In the genomic region with DNA sequence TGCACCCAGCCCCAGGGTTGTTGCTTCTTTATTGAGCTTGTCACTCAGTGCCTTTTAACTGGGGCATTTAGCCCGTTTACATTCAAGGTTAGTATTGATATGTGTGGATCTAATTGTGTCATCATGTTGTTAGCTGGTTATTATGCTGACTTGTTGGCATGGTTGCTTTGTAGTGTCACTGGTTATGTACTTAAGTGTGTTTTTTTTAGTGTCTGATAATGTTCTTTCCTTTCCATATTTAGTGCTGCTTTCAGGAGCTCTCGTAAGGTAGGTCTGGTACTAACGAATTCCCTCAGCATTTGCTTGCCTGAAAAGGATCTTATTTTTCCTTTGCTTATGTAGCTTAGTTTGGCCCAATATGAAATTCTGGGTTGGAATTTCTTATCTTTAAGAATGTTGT, we compare ENCODE assay signal across 21 cellular contexts. TPM values are rescaled to one million over a fixed set of nuclear protein-coding genes. Genes with fewer than 3 reads are reported as not detected.
DNase-seq lines count a peak whose midpoint lies in the region; ATAC-seq, FAIRE-seq and TF ChIP-seq lines count a peak whose summit lies in the region.
"Had no signal": no experiment of that assay in that cellular context is flagged by ENCODE, and none has a peak within 500 bp of the region (broad histone marks: within the 10 kb centered on the region; RNA-seq: fewer than 3 reads in every experiment).

No MANE protein-coding gene starts in this region.

- H3F3A ChIP-seq in GM23338 (replicated peaks; ENCODE audit: low read depth): no peaks in the 10 kb centered on the region

- no peak overlapping the region for H3K56ac ChIP-seq in H1 (replicated peaks; ENCODE audit: insufficient read length, low read depth, low read length)

- TF ChIP-seq CTCF in GM23338 (conservative IDR thresholded peaks at IDR 0.05; ENCODE audit: low read depth in 2 of 2) (no peak), H1 (IDR thresholded peaks at IDR 0.05; ENCODE audit: control extremely low read depth in 1 of 3, insufficient read depth in 1 of 3, low read depth in 1 of 3, low read length in 3 of 3) (no peak), right atrium auricular region (IDR thresholded peaks at IDR 0.05) (no peak), tibial nerve (IDR thresholded peaks at IDR 0.05) (no peak)

- H3K4me2 ChIP-seq in GM23338 (no peak overlapping the region), H1 (ENCODE audit: insufficient read depth in 1 of 2, low read depth in 2 of 2, low read length in 2 of 2) (no peak overlapping the region)
- H3K4me2 ChIP-seq: A549 had no signal

- H3K9me2 ChIP-seq in GM23338 (ENCODE audit: insufficient read depth): no peaks in the 10 kb centered on the region

- H3K9me3 ChIP-seq in H1 (ENCODE audit: insufficient read depth in 2 of 2, low read depth in 1 of 2, low read length in 1 of 2): no peaks in the 10 kb centered on the region
- no peaks in the 10 kb centered on the region for H3K9me3 ChIP-seq in right atrium auricular region
- no peaks in the 10 kb centered on the region for H3K9me3 ChIP-seq in tibial nerve
- H3K9me3 ChIP-seq: A549, Caco-2 had no signal

- H3K23me2 ChIP-seq in H1 (ENCODE audit: low read depth, low read length): no peaks in the 10 kb centered on the region

- POLR2A ChIA-PET in H1 (lab: Charles Lee; ENCODE audit: partially characterized antibody): interaction anchor here (0.6 to 0.7 kb wide), 2 partner anchors 15 to 25 kb away, joined by 3 read pairs; no protein-coding TSS in a partner anchor

- H4K20me1 ChIP-seq in GM23338 (replicated peaks; ENCODE audit: insufficient read depth) (no peaks in the 10 kb centered on the region; the same call in 1 of the 2 replicates), H1 (replicated peaks in 1 of 2; ENCODE audit: control insufficient read depth in 1 of 2, insufficient read depth in 2 of 2, low read length in 2 of 2) (peaks cover 0 to 5% of the 10 kb centered on the region in 2 experiments)

- 0 out of 2 replicates have a peak overlapping the region, but pooled peaks have one; percentile 10 for H3K27ac ChIP-seq in GM23338 (ENCODE audit: low read depth)
- no peak overlapping the region for H3K27ac ChIP-seq in H1 (ENCODE audit: low read depth, low read length)
- peak overlapping the region; percentile 48 to 73 for H3K27ac ChIP-seq in right atrium auricular region
- no peak overlapping the region for H3K27ac ChIP-seq in tibial nerve
- H3K27ac ChIP-seq: 22Rv1, A549, C4-2B had no signal

- no peak overlapping the region for H3K4ac ChIP-seq in H1 (replicated peaks; ENCODE audit: insufficient read length, low read depth, low read length)

- H3K79me1 ChIP-seq in H1 (ENCODE audit: low read depth, low read length): peaks cover 5% of the 10 kb centered on the region; the same call in 1 of the 2 replicates

- peaks cover 9% of the 10 kb centered on the region; the same call in 1 of the 2 replicates for H3K4me1 ChIP-seq in GM23338 (ENCODE audit: insufficient read depth)
- peaks cover 3 to 11% (median 9%) of the 10 kb centered on the region in 4 experiments for H3K4me1 ChIP-seq in H1 (replicated peaks in 1 of 4; ENCODE audit: control insufficient read depth in 3 of 4, insufficient read depth in 4 of 4, low read length in 3 of 4)
- H3K4me1 ChIP-seq in right atrium auricular region: peaks cover 0 to 16% of the 10 kb centered on the region in 2 donors
- peaks cover 0 to 12% (median 3%) of the 10 kb centered on the region in 4 donors for H3K4me1 ChIP-seq in tibial nerve

- H3K4me1 Mint-ChIP-seq in GM23338: peaks cover 24% of the 10 kb centered on the region

- CTCF ChIA-PET in H1 (lab: Charles Lee; ENCODE audit: partially characterized antibody): interaction anchor here (0.7 to 2.1 kb wide), 4 partner anchors 14 to 88 kb away, joined by 3 to 4 read pairs (median 3); no protein-coding TSS in a partner anchor

- no peak overlapping the region for H4K5ac ChIP-seq in H1 (ENCODE audit: insufficient read length, low read depth, low read length)

- H2BK15ac ChIP-seq in H1 (ENCODE audit: low read length): 0 out of 2 replicates have a peak overlapping the region, but pooled peaks have one; percentile 1

- H3K27me3 ChIP-seq in GM23338 (ENCODE audit: insufficient read depth): no peaks in the 10 kb centered on the region
- H3K27me3 ChIP-seq in H1 (replicated peaks in 1 of 4; ENCODE audit: control insufficient read depth in 3 of 4, extremely low read depth in 1 of 4, insufficient read depth in 3 of 4, low read length in 3 of 4): peaks cover 0 to 1% (median 0%) of the 10 kb centered on the region in 4 experiments; a peak in 1 of 7 replicates
- H3K27me3 ChIP-seq in right atrium auricular region: no peaks in the 10 kb centered on the region
- H3K27me3 ChIP-seq in tibial nerve: no peaks in the 10 kb centered on the region

- intact Hi-C loops in Right ventricle myocardium superior (cut with DNase I): no loop called here
- intact Hi-C loops in Right ventricle myocardium inferior (cut with DNase I): no loop called here

- H2AFZ ChIP-seq in GM23338 (no peak overlapping the region), H1 (ENCODE audit: low read length) (no peak overlapping the region)

- H3K27me3 Mint-ChIP-seq in GM23338 (ENCODE audit: insufficient read depth, low read depth, poor library complexity): peaks cover 5% of the 10 kb centered on the region
- H3K27me3 Mint-ChIP-seq: CD4-positive, alpha-beta T cell had no signal

- H2BK12ac ChIP-seq in H1 (ENCODE audit: low read depth, low read length): no peak overlapping the region

- FAIRE-seq in H1 (lab: Jason Lieb, UNC): no peak
- FAIRE-seq: A549, GM12892, GM18507, HTR-8/SVneo had no signal

- H3K4me3 Mint-ChIP-seq in GM23338: no peak overlapping the region
- H3K4me3 Mint-ChIP-seq: CD4-positive, alpha-beta T cell; H9 had no signal

- no peak overlapping the region for H3K18ac ChIP-seq in H1 (ENCODE audit: extremely low read depth, low read length)

- no peak overlapping the region for H4K8ac ChIP-seq in H1 (ENCODE audit: extremely low read depth, insufficient read depth, low read length)

- H4K91ac ChIP-seq in H1 (replicated peaks; ENCODE audit: insufficient read length, low read length): no peak overlapping the region

- H3K36me3 ChIP-seq in GM23338 (ENCODE audit: insufficient read depth) (no peaks in the 10 kb centered on the region), H1 (ENCODE audit: control insufficient read depth in 2 of 4, insufficient read depth in 4 of 4, low read length in 3 of 4) (no peaks in the 10 kb centered on the region), right atrium auricular region (no peaks in the 10 kb centered on the region), tibial nerve (peaks cover 0 to 8% (median 0%) of the 10 kb centered on the region in 3 donors)

- H3K79me2 ChIP-seq in GM23338 (replicated peaks; ENCODE audit: insufficient read depth): peaks cover 90% of the 10 kb centered on the region
- peaks cover 0 to 76% of the 10 kb centered on the region in 2 experiments; a peak in 3 of 4 replicates for H3K79me2 ChIP-seq in H1 (ENCODE audit: control insufficient read depth in 1 of 2, insufficient read depth in 2 of 2, low read length in 2 of 2)

- no peaks in the 10 kb centered on the region for H3K9me3 Mint-ChIP-seq in GM23338
- H3K9me3 Mint-ChIP-seq: CD4-positive, alpha-beta T cell; H9 had no signal

- ATAC-seq in Right ventricle myocardium superior (ENCODE audit: poor library complexity): peak; percentile 48
- ATAC-seq in Right ventricle myocardium inferior: no peak
- ATAC-seq in GM23338: no peak
- ATAC-seq: A549 had no signal

- no peak overlapping the region for H2BK20ac ChIP-seq in H1 (ENCODE audit: low read length)

- H2BK5ac ChIP-seq in H1 (ENCODE audit: low read depth, low read length): no peak overlapping the region

- DNase-seq in Right ventricle myocardium superior (no peak), Right ventricle myocardium inferior (ENCODE audit: missing footprints) (no peak), GM23338 (ENCODE audit: low spot score) (no peak), H1 (ENCODE audit: low read depth in 1 of 2, low spot score in 2 of 2) (no peak), right atrium auricular region (ENCODE audit: low spot score) (no peak), NOMO-1 treated with DMSO at 0.1 percent for 48 hours (lab: John Stamatoyannopoulos, UW; ENCODE audit: unreplicated experiment) (no peak), tibial nerve (ENCODE audit: low spot score in 2 of 2) (no peak)
- DNase-seq: AML-193; Caco-2; CD4-positive, alpha-beta T cell; DMS153; DMS79; GDM1; GOT3; H9 had no signal

- H3K27ac Mint-ChIP-seq in GM23338: no peak overlapping the region
- H3K27ac Mint-ChIP-seq: CD4-positive, alpha-beta T cell had no signal

- H2AK5ac ChIP-seq in H1 (ENCODE audit: low read depth, low read length): no peak overlapping the region

- no peak overlapping the region for H3K9ac ChIP-seq in H1 (replicated peaks in 1 of 4; ENCODE audit: extremely low read depth in 1 of 4, low read depth in 3 of 4, low read length in 3 of 4)

- H3K36me3 Mint-ChIP-seq in GM23338 (ENCODE audit: low read depth): no peaks in the 10 kb centered on the region

- WGBS in H1 (ENCODE audit: extremely low coverage in 1 of 2, insufficient coverage in 1 of 2, insufficient read length in 1 of 2, insufficient replicate concordance in 2 of 2, low coverage in 1 of 2, low lambda C conversion rate in 2 of 2, missing lambda C conversion rate in 1 of 2), 2 experiments: 86% methylated on average over 3 of the region's 3 CpGs; no CpG with 5 or more reads in 1 of the 2 experiments
- 91 to 93% methylated on average over 3 of the region's 3 CpGs for WGBS in tibial nerve, 2 donors

- TF ChIP-seq EP300 in H1 (IDR thresholded peaks at IDR 0.05; ENCODE audit: borderline replicate concordance in 1 of 2, low read depth in 2 of 2, low read length in 2 of 2) (no peak), tibial nerve (IDR thresholded peaks at IDR 0.05) (no peak)

- no peak overlapping the region for H3K4me3 ChIP-seq in GM23338
- H3K4me3 ChIP-seq in H1 (ENCODE audit: extremely low read depth in 1 of 4, insufficient read depth in 2 of 4, low read depth in 3 of 4, low read length in 4 of 4): no peak overlapping the region
- H3K4me3 ChIP-seq in right atrium auricular region: peak overlapping the region in 1 of 2 donors; percentile 6
- no peak overlapping the region for H3K4me3 ChIP-seq in tibial nerve
- H3K4me3 ChIP-seq: A549 had no signal

- no peak for TF ChIP-seq RAD21 in H1 (IDR thresholded peaks at IDR 0.05 in 1 of 2, conservative IDR thresholded peaks at IDR 0.05 in 1 of 2; ENCODE audit: low read depth in 2 of 2, low read length in 2 of 2)

- no peak overlapping the region for H3K23ac ChIP-seq in H1 (ENCODE audit: insufficient read length)

- no peak for TF ChIP-seq POLR2A in H1 (IDR thresholded peaks at IDR 0.05; ENCODE audit: control extremely low read depth in 1 of 2, low read depth in 2 of 2, low read length in 2 of 2)
- TF ChIP-seq POLR2A in tibial nerve (IDR thresholded peaks at IDR 0.05): no peak

- H3K14ac ChIP-seq in H1 (ENCODE audit: insufficient read length): no peak overlapping the region

- no peak overlapping the region for H2BK120ac ChIP-seq in H1 (replicated peaks; ENCODE audit: low read depth, low read length)

RNA-seq across cellular contexts. Expression of gene NF1, which starts 33.5 kb away (rescaled TPM):
- total RNA-seq in Right ventricle myocardium superior (38.9 TPM), Right ventricle myocardium inferior (37.1 TPM), right atrium auricular region (10 to 100 TPM; 47.5 to 51.4 TPM), tibial nerve (100 to 1,000 TPM in 1 of 4 donors, 10 to 100 TPM in 3; 66.1 to 107 (median 90.9) TPM)
- total RNA-seq in GM23338 (2014; rRNA removed; shearing (Covaris generic)): 48.3 and 49.7 TPM in 2 replicates
- polyA plus RNA-seq in GM23338 (2016; fragmentation: Nextera tagmentation; extraction: Ambion mirVana) (11.9 and 16.3 TPM in 2 replicates), H1 (2011; rRNA removed) (12.4 and 19.3 TPM in 2 replicates)
- 27.5 and 29.6 TPM in 2 replicates for total RNA-seq in H1 (2021; fragmentation: NEBNext Ultra II Directional; extraction: Animal tissue kit (Norgen Biotek cat#: 25700))
- polyA plus RNA-seq in H1 (2011; cell fraction: cytosol; rRNA removed): 15.7 TPM
- 22.9 TPM for polyA plus RNA-seq in H1 (2011; cell fraction: nucleus; rRNA removed)
- polyA plus RNA-seq in H1 (2012, experiment 1 of 2): 10.0 to 16.9 TPM (median 14.7 TPM) in 4 replicates
- polyA plus RNA-seq in H1 (2012, experiment 2 of 2): 0.98 TPM
- polyA plus RNA-seq in H1 (2013, experiment 1 of 2): 10.2 TPM
- polyA plus RNA-seq in H1 (2013, experiment 2 of 2): 10.8 TPM
- 79.8 and 117 TPM in 2 replicates for polyA minus RNA-seq in H1 (2011; rRNA and poly(A)+ RNA removed)
- 43.6 TPM for polyA minus RNA-seq in H1 (2011; cell fraction: cytosol; rRNA and poly(A)+ RNA removed)
- 113 TPM for polyA minus RNA-seq in H1 (2011; cell fraction: nucleus; rRNA and poly(A)+ RNA removed)

Comparison
In these comparisons a context has a peak if more than half of its experiments do, and no peak if none do; other contexts are left out.
1. H3K27ac ChIP-seq: peak in GM23338 (single experiment) and right atrium auricular region (2 of 2); none in H1 (single experiment) and tibial nerve (0 of 4).